18 cellular contexts compared by ENCODE assay signal in the genomic region with DNA sequence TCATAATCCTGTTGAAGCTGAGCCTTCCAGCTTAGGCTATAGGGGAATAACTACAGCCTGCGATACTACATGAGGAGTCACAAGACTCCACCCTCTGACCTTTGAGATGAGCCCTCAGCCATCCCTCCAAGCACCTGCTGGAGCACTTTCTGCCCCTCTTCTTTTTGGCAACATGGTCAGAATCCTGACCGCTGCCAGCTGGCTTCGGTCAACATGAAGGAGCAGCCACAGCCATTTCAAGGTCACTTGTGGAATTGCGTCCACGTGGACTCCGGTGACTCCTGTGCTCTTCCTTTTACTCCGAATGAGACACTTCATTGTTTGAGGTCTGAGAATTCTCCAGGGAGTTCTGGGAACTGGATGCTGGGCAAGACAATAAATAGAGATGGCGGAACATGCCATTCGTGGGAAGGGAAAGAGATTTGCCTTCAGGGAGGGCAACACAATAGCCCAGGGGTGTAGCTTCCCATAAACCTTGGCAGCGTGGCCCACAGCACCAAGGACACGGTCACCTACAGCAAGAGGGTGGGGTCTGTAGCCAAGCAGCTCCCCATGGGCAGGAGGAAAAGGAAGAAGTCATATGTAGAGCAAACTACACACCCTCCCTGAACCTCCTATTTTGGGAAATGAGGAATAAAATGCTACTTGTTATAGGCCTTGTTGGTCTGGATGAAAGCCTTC.
A peak's percentile ranks its signal among the peaks of the same experiment; 100 is the strongest.
DNase-seq lines count a peak whose midpoint lies in the region; ATAC-seq, FAIRE-seq and TF ChIP-seq lines count a peak whose summit lies in the region.
"Had no signal": no experiment of that assay in that cellular context is flagged by ENCODE, and none has a peak within 500 bp of the region (broad histone marks: within the 10 kb centered on the region; RNA-seq: fewer than 3 reads in every experiment).

No MANE protein-coding gene starts in this region.

- no peaks in the 10 kb centered on the region for H3K79me1 ChIP-seq in H1 (ENCODE audit: low read depth, low read length)

- H2BK12ac ChIP-seq in H1 (ENCODE audit: low read depth, low read length) = no peak overlapping the region

- no peak overlapping the region for H3K4ac ChIP-seq in H1 (replicated peaks; ENCODE audit: insufficient read length, low read depth, low read length)

- WGBS in H1 (ENCODE audit: extremely low coverage in 1 of 2, insufficient coverage in 1 of 2, insufficient read length in 1 of 2, insufficient replicate concordance in 2 of 2, low coverage in 1 of 2, low lambda C conversion rate in 2 of 2, missing lambda C conversion rate in 1 of 2), 2 experiments = 93% methylated on average over 11 of the region's 11 CpGs; no CpG with 5 or more reads in 1 of the 2 experiments
- WGBS in ovary, 3 donors = 32 to 51% (median 37%) methylated on average over 11 of the region's 11 CpGs

- TF ChIP-seq EP300 in H1 (IDR thresholded peaks at IDR 0.05; ENCODE audit: borderline replicate concordance in 1 of 2, low read depth in 2 of 2, low read length in 2 of 2) (no peak), ovary (IDR thresholded peaks at IDR 0.05) (no peak)

- DNase-seq in stimulated activated naive CD8-positive, alpha-beta T cell treated with anti-CD3 and anti-CD28 coated beads, Interleukin-15, Interleukin-2, amounts not matched to agents 100 U/mL and 50 U/mL, for 24 hours = no peak
- DNase-seq in H1 (ENCODE audit: low read depth in 1 of 2, low spot score in 2 of 2) (no peak), ovary (peak; percentile 49 to 75 (median 62)), foreskin melanocyte (no peak), Ammon's horn (ENCODE audit: low spot score) (no peak)
- DNase-seq in effector CD4-positive, alpha-beta T cell = no peak
- DNase-seq: activated B cell treated with CpG ODN at 0.5 μM for 24 hours; CD8-positive, alpha-beta memory T cell; DND-41; HCEC 1CT; left lung; NCI-H748 treated with DMSO at 0.1 percent for 48 hours; posterior cingulate gyrus; SK-N-SH; T-helper 9 cell had no signal

- no peak overlapping the region for H3K56ac ChIP-seq in H1 (replicated peaks; ENCODE audit: insufficient read length, low read depth, low read length)

- H3K27ac Mint-ChIP-seq in stimulated activated naive CD8-positive, alpha-beta T cell treated with anti-CD3 and anti-CD28 coated beads, Interleukin-15, Interleukin-2, amounts not matched to agents 100 ng/mL and 50 ng/mL, for 24 hours = peak overlapping the region; percentile 56
- H3K27ac Mint-ChIP-seq: activated B cell treated with CpG ODN at 0.5 μM for 24 hours had no signal

- no peak for TF ChIP-seq RAD21 in H1 (IDR thresholded peaks at IDR 0.05 in 1 of 2, conservative IDR thresholded peaks at IDR 0.05 in 1 of 2; ENCODE audit: low read depth in 2 of 2, low read length in 2 of 2)

- no peak for FAIRE-seq in H1 (lab: Jason Lieb, UNC)

- no peak overlapping the region for H2AFZ ChIP-seq in H1 (ENCODE audit: low read length)

- H3K79me2 ChIP-seq in H1 (ENCODE audit: control insufficient read depth in 1 of 2, insufficient read depth in 2 of 2, low read length in 2 of 2) = no peaks in the 10 kb centered on the region

- no peaks in the 10 kb centered on the region for H3K9me3 ChIP-seq in H1 (ENCODE audit: insufficient read depth in 2 of 2, low read depth in 1 of 2, low read length in 1 of 2)
- H3K9me3 ChIP-seq in ovary = no peaks in the 10 kb centered on the region
- H3K9me3 ChIP-seq: left lung, SK-N-SH had no signal

- TF ChIP-seq POLR2A in H1 (IDR thresholded peaks at IDR 0.05; ENCODE audit: control extremely low read depth in 1 of 2, low read depth in 2 of 2, low read length in 2 of 2) (no peak), ovary (IDR thresholded peaks at IDR 0.05) (no peak)

- H3K4me1 ChIP-seq in H1 (replicated peaks in 1 of 4; ENCODE audit: control insufficient read depth in 3 of 4, insufficient read depth in 4 of 4, low read length in 3 of 4) = peaks cover 9 to 14% (median 10%) of the 10 kb centered on the region in 4 experiments
- H3K4me1 ChIP-seq in ovary (ENCODE audit: insufficient read depth) = peaks cover 6% of the 10 kb centered on the region

- no peaks in the 10 kb centered on the region for H4K20me1 ChIP-seq in H1 (replicated peaks in 1 of 2; ENCODE audit: control insufficient read depth in 1 of 2, insufficient read depth in 2 of 2, low read length in 2 of 2)

- H3K18ac ChIP-seq in H1 (ENCODE audit: extremely low read depth, low read length) = no peak overlapping the region

- H3K4me3 ChIP-seq in H1 (ENCODE audit: extremely low read depth in 1 of 4, insufficient read depth in 2 of 4, low read depth in 3 of 4, low read length in 4 of 4) (no peak overlapping the region), ovary (no peak overlapping the region)
- H3K4me3 ChIP-seq: cardiac muscle cell, left lung, smooth muscle cell had no signal

- no peaks in the 10 kb centered on the region for H3K36me3 Mint-ChIP-seq in stimulated activated naive CD8-positive, alpha-beta T cell treated with anti-CD3 and anti-CD28 coated beads, Interleukin-15, Interleukin-2, amounts not matched to agents 100 ng/mL and 50 ng/mL, for 24 hours (ENCODE audit: low read depth)

- H3K4me3 Mint-ChIP-seq in stimulated activated naive CD8-positive, alpha-beta T cell treated with anti-CD3 and anti-CD28 coated beads, Interleukin-15, Interleukin-2, amounts not matched to agents 100 ng/mL and 50 ng/mL, for 24 hours = no peak overlapping the region
- H3K4me3 Mint-ChIP-seq: activated B cell treated with CpG ODN at 0.5 μM for 24 hours; CD8-positive, alpha-beta memory T cell had no signal

- CTCF ChIA-PET in H1 (lab: Charles Lee; ENCODE audit: partially characterized antibody) = interaction anchor here (1.0 kb wide), 1 partner anchor 111 kb away, joined by 4 read pairs; no protein-coding TSS in a partner anchor

- H3K9me3 Mint-ChIP-seq in stimulated activated naive CD8-positive, alpha-beta T cell treated with anti-CD3 and anti-CD28 coated beads, Interleukin-15, Interleukin-2, amounts not matched to agents 100 ng/mL and 50 ng/mL, for 24 hours = peaks cover 3% of the 10 kb centered on the region

- H2AK5ac ChIP-seq in H1 (ENCODE audit: low read depth, low read length) = no peak overlapping the region

- no peaks in the 10 kb centered on the region for H3K23me2 ChIP-seq in H1 (ENCODE audit: low read depth, low read length)

- H3K23ac ChIP-seq in H1 (ENCODE audit: insufficient read length) = no peak overlapping the region

- POLR2A ChIA-PET in H1 (lab: Charles Lee; ENCODE audit: partially characterized antibody) = no interaction called here

- no peak overlapping the region for H4K5ac ChIP-seq in H1 (ENCODE audit: insufficient read length, low read depth, low read length)

- H2BK120ac ChIP-seq in H1 (replicated peaks; ENCODE audit: low read depth, low read length) = no peak overlapping the region

- H3K27me3 ChIP-seq in H1 (replicated peaks in 1 of 4; ENCODE audit: control insufficient read depth in 3 of 4, extremely low read depth in 1 of 4, insufficient read depth in 3 of 4, low read length in 3 of 4) = no peaks in the 10 kb centered on the region
- H3K27me3 ChIP-seq in ovary = no peaks in the 10 kb centered on the region
- H3K27me3 ChIP-seq: cardiac muscle cell, left lung had no signal

- peak overlapping the region; percentile 17; the same call in 1 of the 2 replicates for H4K8ac ChIP-seq in H1 (ENCODE audit: extremely low read depth, insufficient read depth, low read length)

- H3K4me1 Mint-ChIP-seq in stimulated activated naive CD8-positive, alpha-beta T cell treated with anti-CD3 and anti-CD28 coated beads, Interleukin-15, Interleukin-2, amounts not matched to agents 100 ng/mL and 50 ng/mL, for 24 hours (ENCODE audit: low read depth) = peaks cover 62% of the 10 kb centered on the region

- intact Hi-C loops in ovary (cut with DNase I) = no loop called here

- TF ChIP-seq CTCF in H1 (IDR thresholded peaks at IDR 0.05; ENCODE audit: control extremely low read depth in 1 of 3, insufficient read depth in 1 of 3, low read depth in 1 of 3, low read length in 3 of 3) = no peak
- no peak for TF ChIP-seq CTCF in ovary (IDR thresholded peaks at IDR 0.05)

- H2BK15ac ChIP-seq in H1 (ENCODE audit: low read length) = no peak overlapping the region

- H3K9ac ChIP-seq in H1 (replicated peaks in 1 of 4; ENCODE audit: extremely low read depth in 1 of 4, low read depth in 3 of 4, low read length in 3 of 4) = no peak overlapping the region
- H3K9ac ChIP-seq: SK-N-SH had no signal

- no peak overlapping the region for H2BK20ac ChIP-seq in H1 (ENCODE audit: low read length)

- no peak overlapping the region for H3K4me2 ChIP-seq in H1 (ENCODE audit: insufficient read depth in 1 of 2, low read depth in 2 of 2, low read length in 2 of 2)
- H3K4me2 ChIP-seq: SK-N-SH, smooth muscle cell had no signal

- no peaks in the 10 kb centered on the region for H3K27me3 Mint-ChIP-seq in stimulated activated naive CD8-positive, alpha-beta T cell treated with anti-CD3 and anti-CD28 coated beads, Interleukin-15, Interleukin-2, amounts not matched to agents 100 ng/mL and 50 ng/mL, for 24 hours
- H3K27me3 Mint-ChIP-seq: activated B cell treated with CpG ODN at 0.5 μM for 24 hours; CD8-positive, alpha-beta memory T cell had no signal

- H3K14ac ChIP-seq in H1 (ENCODE audit: insufficient read length) = no peak overlapping the region

- H4K91ac ChIP-seq in H1 (replicated peaks; ENCODE audit: insufficient read length, low read length) = no peak overlapping the region

- no peaks in the 10 kb centered on the region for H3K36me3 ChIP-seq in H1 (ENCODE audit: control insufficient read depth in 2 of 4, insufficient read depth in 4 of 4, low read length in 3 of 4)
- H3K36me3 ChIP-seq in ovary = no peaks in the 10 kb centered on the region
- H3K36me3 ChIP-seq: cardiac muscle cell, left lung had no signal

- no peak overlapping the region for H2BK5ac ChIP-seq in H1 (ENCODE audit: low read depth, low read length)

- ATAC-seq in stimulated activated naive CD8-positive, alpha-beta T cell treated with anti-CD3 and anti-CD28 coated beads, Interleukin-15, Interleukin-2, amounts not matched to agents 100 U/mL and 50 U/mL, for 24 hours = no peak
- ATAC-seq: left lung had no signal

- H3K27ac ChIP-seq in H1 (ENCODE audit: low read depth, low read length) (no peak overlapping the region), ovary (no peak overlapping the region)
- H3K27ac ChIP-seq: cardiac muscle cell, left lung had no signal

TF ChIP-seq in H1, 55 proteins besides CTCF, POLR2A, EP300 and RAD21 (continues in another document):
- TF ChIP-seq TCF12 (IDR thresholded peaks at IDR 0.05; ENCODE audit: low read depth, low read length) (no peak), SUZ12 (IDR thresholded peaks at IDR 0.05; ENCODE audit: low read length) (no peak), SAP30 (IDR thresholded peaks at IDR 0.05; ENCODE audit: insufficient read depth, insufficient replicate concordance, low read length) (no peak), NRF1 (IDR thresholded peaks at IDR 0.05; ENCODE audit: low read depth, low read length) (no peak), GABPA (IDR thresholded peaks at IDR 0.05; ENCODE audit: borderline replicate concordance, insufficient read depth, low read length) (no peak), POLR2AphosphoS5 (IDR thresholded peaks at IDR 0.05; ENCODE audit: low read depth, low read length) (no peak), EZH2 (IDR thresholded peaks at IDR 0.05; ENCODE audit: low read depth, low read length, severe bottlenecking) (no peak), HDAC6 (IDR thresholded peaks at IDR 0.05; ENCODE audit: low read depth, low read length) (no peak), CTBP2 (IDR thresholded peaks at IDR 0.05; ENCODE audit: borderline replicate concordance, insufficient read depth, insufficient read length, low read length) (no peak)

Comparison
In these comparisons a context has a peak if more than half of its experiments do, and no peak if none do; other contexts are left out.
1. DNase-seq: peak in ovary (5 of 5); none in stimulated activated naive CD8-positive, alpha-beta T cell treated with anti-CD3 and anti-CD28 coated beads, Interleukin-15, Interleukin-2, amounts not matched to agents 100 U/mL and 50 U/mL, for 24 hours (single experiment), H1 (0 of 2), foreskin melanocyte (single experiment), Ammon's horn (single experiment) and effector CD4-positive, alpha-beta T cell (single experiment).